Comparison of ENCODE assay signal across 30 cellular contexts in the genomic region with DNA sequence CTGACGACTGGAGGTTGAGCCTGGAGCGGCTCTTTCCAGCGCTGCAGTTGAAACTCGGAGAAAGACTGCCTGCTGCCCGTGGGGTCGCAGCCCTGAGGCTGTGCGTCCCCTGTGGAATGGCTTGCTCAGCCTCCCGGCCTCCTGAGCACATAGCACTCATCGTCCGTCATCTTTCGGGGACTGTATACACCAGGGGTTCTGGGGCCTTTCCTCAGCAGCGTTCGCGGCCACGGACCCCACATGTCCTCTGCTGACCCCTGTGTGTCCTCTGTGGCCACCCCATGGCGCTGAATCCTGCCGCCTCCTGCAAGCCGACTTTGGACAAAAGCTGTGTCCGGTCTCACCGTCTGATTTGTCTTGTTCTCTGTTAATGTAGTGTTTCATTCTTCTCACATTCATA.
"Had no signal": no experiment of that assay in that cellular context is flagged by ENCODE, and none has a peak within 500 bp of the region (broad histone marks: within the 10 kb centered on the region; RNA-seq: fewer than 3 reads in every experiment).

No MANE protein-coding gene starts in this region.

- H3K4me3 Mint-ChIP-seq: activated CD8-positive, alpha-beta T cell treated with anti-CD3 and anti-CD28 coated beads for 36 hours; activated naive CD4-positive, alpha-beta T cell treated with anti-CD3 and anti-CD28 coated beads, Interleukin-2, amount 50 U/mL, for 24 hours; activated naive CD8-positive, alpha-beta T cell treated with anti-CD3 and anti-CD28 coated beads, Interleukin-2, amount 50 U/mL, for 24 hours; activated T-cell treated with anti-CD3 and anti-CD28 coated beads, Interleukin-2, amount 50 U/mL, for 72 hours; brain; T-cell had no signal

- DNase-seq: activated CD4-positive, alpha-beta T cell treated with anti-CD3 and anti-CD28 coated beads for 1 hour; activated CD4-positive, alpha-beta T cell treated with anti-CD3 and anti-CD28 coated beads for 48 hours; activated CD4-positive, alpha-beta T cell treated with anti-CD3 and anti-CD28 coated beads, Interleukin-2, amount 50 U/mL, for 4 hours; activated CD4-positive, CD25-positive, alpha-beta regulatory T cell; activated CD8-positive, alpha-beta T cell treated with anti-CD3 and anti-CD28 coated beads for 36 hours; activated gamma-delta T cell; activated naive CD4-positive, alpha-beta T cell treated with Interleukin-2 at 50 U/mL for 16 hours; activated naive CD8-positive, alpha-beta T cell treated with anti-CD3 and anti-CD28 coated beads, Interleukin-2, amount 50 U/mL, for 24 hours; activated T-cell treated with anti-CD3 and anti-CD28 coated beads, Interleukin-2, amount 50 U/mL, for 1 hour; activated T-cell treated with anti-CD3 and anti-CD28 coated beads, Interleukin-2, amount 50 U/mL, for 72 hours; anterior cingulate cortex; caudate nucleus; NCI-H1048; NCI-H1105 treated with DMSO at 0.1 percent for 48 hours; NCI-H1436; NCI-H1694; NCI-H1930; NCI-H2081 treated with DMSO at 0.1 percent for 48 hours; NCI-H345; NCI-H524 treated with DMSO at 0.1 percent for 48 hours; SHP77 treated with DMSO at 0.1 percent for 48 hours; SK-N-SH; T-cell; T-helper 17 cell; WERI-Rb-1 had no signal

- H3K9me3 Mint-ChIP-seq: activated CD8-positive, alpha-beta T cell treated with anti-CD3 and anti-CD28 coated beads for 36 hours; activated naive CD4-positive, alpha-beta T cell treated with anti-CD3 and anti-CD28 coated beads, Interleukin-2, amount 50 U/mL, for 24 hours; activated naive CD8-positive, alpha-beta T cell treated with anti-CD3 and anti-CD28 coated beads, Interleukin-2, amount 50 U/mL, for 24 hours; activated T-cell treated with anti-CD3 and anti-CD28 coated beads, Interleukin-2, amount 50 U/mL, for 72 hours; activated T-helper 2 cell treated with anti-CD3 and anti-CD28 coated beads, Interferon-gamma antibody, Interleukin-2, Interleukin-4, amounts not matched to agents 10 μg/mL and 5 μg/mL and 100 μg/mL, durations not matched to agents 14 hours and 24 hours and 36 hours; brain; T-cell had no signal

- H3K4me1 ChIP-seq: SJSA1 had no signal

- H3K4me1 Mint-ChIP-seq: activated naive CD8-positive, alpha-beta T cell treated with anti-CD3 and anti-CD28 coated beads, Interleukin-2, amount 50 U/mL, for 24 hours; brain had no signal

- H3K27me3 ChIP-seq: SJSA1 had no signal

- H3K4me3 ChIP-seq: SJSA1 had no signal

- H3K27me3 Mint-ChIP-seq: activated CD8-positive, alpha-beta T cell treated with anti-CD3 and anti-CD28 coated beads for 36 hours; activated naive CD4-positive, alpha-beta T cell treated with anti-CD3 and anti-CD28 coated beads, Interleukin-2, amount 50 U/mL, for 24 hours; activated naive CD8-positive, alpha-beta T cell treated with anti-CD3 and anti-CD28 coated beads, Interleukin-2, amount 50 U/mL, for 24 hours; brain; T-cell; T-helper 17 cell had no signal

- H3K27ac ChIP-seq: SJSA1, WERI-Rb-1 had no signal

- H3K27ac Mint-ChIP-seq: activated CD8-positive, alpha-beta T cell treated with anti-CD3 and anti-CD28 coated beads for 36 hours; activated naive CD4-positive, alpha-beta T cell treated with anti-CD3 and anti-CD28 coated beads, Interleukin-2, amount 50 U/mL, for 24 hours; activated naive CD8-positive, alpha-beta T cell treated with anti-CD3 and anti-CD28 coated beads, Interleukin-2, amount 50 U/mL, for 24 hours; activated T-cell treated with anti-CD3 and anti-CD28 coated beads, Interleukin-2, amount 50 U/mL, for 72 hours; activated T-helper 2 cell treated with anti-CD3 and anti-CD28 coated beads, Interferon-gamma antibody, Interleukin-2, Interleukin-4, amounts not matched to agents 10 μg/mL and 5 μg/mL and 100 μg/mL, durations not matched to agents 14 hours and 24 hours and 36 hours; T-cell; T-helper 17 cell had no signal

- ATAC-seq: activated CD8-positive, alpha-beta T cell treated with anti-CD3 and anti-CD28 coated beads for 36 hours; activated naive CD8-positive, alpha-beta T cell treated with anti-CD3 and anti-CD28 coated beads, Interleukin-2, amount 50 U/mL, for 24 hours; activated T-cell treated with anti-CD3 and anti-CD28 coated beads, Interleukin-2, amount 50 U/mL, for 72 hours; Panc1; T-cell; T-helper 17 cell had no signal

- H3K9me3 ChIP-seq: SJSA1, SK-N-SH had no signal
